10 cellular contexts compared by ENCODE assay signal in genomic region chr18:77765468-77765867, GRCh38.
DNase-seq lines count a peak whose midpoint lies in the region; ATAC-seq, FAIRE-seq and TF ChIP-seq lines count a peak whose summit lies in the region.
"Had no signal": no experiment of that assay in that cellular context is flagged by ENCODE, and none has a peak within 500 bp of the region (broad histone marks: within the 10 kb centered on the region; RNA-seq: fewer than 3 reads in every experiment).

No MANE protein-coding gene starts in this region.

- peaks cover 5% of the 10 kb centered on the region for H3K9me3 ChIP-seq in endodermal cell (ENCODE audit: control insufficient read depth, low read length)
- H3K9me3 ChIP-seq: mucosa of descending colon, thyroid gland had no signal

- no peaks in the 10 kb centered on the region for H3K36me3 Mint-ChIP-seq in endodermal cell (ENCODE audit: low read depth)

- no peaks in the 10 kb centered on the region for H3K27me3 ChIP-seq in endodermal cell (ENCODE audit: control insufficient read depth, insufficient read depth, low read length, poor library complexity, severe bottlenecking)
- H3K27me3 ChIP-seq: thyroid gland had no signal

- peak overlapping the region; percentile 49 for H3K27ac Mint-ChIP-seq in endodermal cell

- peak; percentile 46 for FAIRE-seq in A204.1 (lab: Jason Lieb, UNC)

- whole genome bisulfite sequencing in endodermal cell (ENCODE audit: insufficient coverage in 1 of 2, insufficient read length in 1 of 2), 2 experiments: 8 to 21% methylated on average over 3 to 9 of the region's 9 CpGs

- no peak overlapping the region for H3K4me3 ChIP-seq in endodermal cell (ENCODE audit: low read length)
- H3K4me3 ChIP-seq: mucosa of descending colon, thyroid gland had no signal

- TF ChIP-seq CTCF in GM20000 (IDR thresholded peaks at IDR 0.05; ENCODE audit: extremely low read depth, missing control alignments) (peak; percentile 16), endodermal cell (conservative IDR thresholded peaks at IDR 0.05) (peak; percentile 84)

- no peaks in the 10 kb centered on the region for H3K27me3 Mint-ChIP-seq in endodermal cell (ENCODE audit: insufficient read depth)

- no peak for ATAC-seq in stimulated activated naive CD8-positive, alpha-beta T cell treated with anti-CD3 and anti-CD28 coated beads, Interleukin-15, Interleukin-2, amounts not matched to agents 100 U/mL and 50 U/mL, for 24 hours
- ATAC-seq in GM18519 (IDR thresholded peaks at IDR 0.05; ENCODE audit: low FRiP score, unreplicated experiment): no peak
- ATAC-seq: mucosa of descending colon had no signal

- H3K36me3 ChIP-seq in endodermal cell (ENCODE audit: control insufficient read depth, insufficient read depth, low read length): no peaks in the 10 kb centered on the region
- H3K36me3 ChIP-seq: thyroid gland had no signal

- no peak overlapping the region for H3K27ac ChIP-seq in endodermal cell (ENCODE audit: low read depth, low read length)
- H3K27ac ChIP-seq: thyroid gland had no signal

- DNase-seq in GM20000 (ENCODE audit: low spot score) (no peak), NCI-H345 (lab: John Stamatoyannopoulos, UW) (peak; percentile 81), endodermal cell (peak; percentile 85), T1000 (lab: John Stamatoyannopoulos, UW) (no peak)
- DNase-seq in stimulated activated naive CD8-positive, alpha-beta T cell treated with anti-CD3 and anti-CD28 coated beads, Interleukin-15, Interleukin-2, amounts not matched to agents 100 U/mL and 50 U/mL, for 24 hours: peak; percentile 11
- DNase-seq in activated CD8-positive, alpha-beta memory T cell treated with anti-CD3 and anti-CD28 coated beads for 24 hours: no peak

- no peaks in the 10 kb centered on the region for H3K4me1 ChIP-seq in endodermal cell (ENCODE audit: control insufficient read depth, insufficient read depth, low read length)
- H3K4me1 ChIP-seq: thyroid gland had no signal

- H3K9ac ChIP-seq in endodermal cell (ENCODE audit: extremely low read depth, low read length, poor library complexity, severe bottlenecking): no peak overlapping the region

- H3K4me3 Mint-ChIP-seq in endodermal cell: no peak overlapping the region

- peaks cover 15% of the 10 kb centered on the region for H3K4me1 Mint-ChIP-seq in endodermal cell

- peaks cover 12% of the 10 kb centered on the region for H3K9me3 Mint-ChIP-seq in endodermal cell

Comparison
In these comparisons a context has a peak if more than half of its experiments do, and no peak if none do; other contexts are left out.
1. DNase-seq: peak in NCI-H345 (single experiment), endodermal cell (single experiment) and stimulated activated naive CD8-positive, alpha-beta T cell treated with anti-CD3 and anti-CD28 coated beads, Interleukin-15, Interleukin-2, amounts not matched to agents 100 U/mL and 50 U/mL, for 24 hours (single experiment); none in GM20000 (single experiment), T1000 (single experiment) and activated CD8-positive, alpha-beta memory T cell treated with anti-CD3 and anti-CD28 coated beads for 24 hours (single experiment).